ENCODE assay signal across 1 cellular context in the genomic region with DNA sequence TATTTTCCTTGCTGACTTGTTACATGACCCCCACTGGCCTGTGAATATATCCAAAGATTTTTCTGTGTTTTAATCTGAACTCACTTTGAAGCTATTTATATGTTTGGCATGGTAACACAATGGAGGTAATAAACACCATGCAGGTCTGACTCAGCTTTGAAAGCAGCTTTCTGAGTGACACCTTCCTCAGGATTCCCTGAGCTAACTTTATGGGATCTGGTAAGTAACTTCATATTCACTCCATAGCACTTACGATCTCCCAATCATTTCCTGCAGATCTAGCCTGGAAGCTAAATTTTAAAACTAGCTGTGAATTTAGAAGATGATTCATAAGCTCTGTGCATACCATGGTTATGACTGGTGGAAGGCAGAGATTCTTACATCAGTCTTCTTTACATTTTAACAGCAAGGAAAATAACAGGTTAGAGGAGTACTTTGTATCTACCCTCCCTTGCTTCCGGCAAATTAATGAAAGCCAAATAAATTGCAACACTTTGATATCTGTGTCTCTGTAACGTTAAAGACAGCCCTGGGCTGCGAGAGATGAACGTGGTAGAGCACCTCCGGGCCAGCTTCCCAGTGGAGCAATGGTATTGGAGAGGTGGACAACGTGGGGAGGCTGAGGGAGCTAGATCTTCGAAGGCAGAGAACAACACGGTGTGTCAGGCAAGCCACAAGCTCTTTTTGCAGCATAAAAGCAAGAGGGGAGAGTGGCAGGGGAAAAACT.
TF ChIP-seq lines count a peak whose summit lies in the region.

No MANE protein-coding gene starts in this region.

TF ChIP-seq in HepG2, 621 proteins besides CTCF, POLR2A, EP300 and RAD21 (continued from another document and continues in another):
- TF ChIP-seq, protein P1, sequence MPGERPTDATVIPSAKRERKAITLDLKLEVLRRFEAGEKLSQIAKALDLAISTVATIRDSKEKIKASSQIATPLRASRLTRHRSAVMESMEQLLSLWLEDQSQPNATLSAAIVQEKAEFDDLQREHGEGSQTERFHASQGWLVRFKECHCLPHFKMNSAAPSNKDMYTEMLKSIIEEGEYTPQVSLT (CRISPR knock-in tag; IDR thresholded peaks at IDR 0.05; ENCODE audit: borderline replicate concordance, low read depth) = no peak
- TF ChIP-seq KLF6 (CRISPR knock-in tag; IDR thresholded peaks at IDR 0.05) (no peak), CHCHD3 (CRISPR knock-in tag; IDR thresholded peaks at IDR 0.05) (no peak), POLR2AphosphoS5 (IDR thresholded peaks at IDR 0.05; ENCODE audit: low read depth, low read length) (no peak), ZNF746 (CRISPR knock-in tag; IDR thresholded peaks at IDR 0.05) (peak; percentile 62; the same call in 1 of the 2 replicates), ZNF543 (CRISPR knock-in tag; IDR thresholded peaks at IDR 0.05) (no peak), ZNF615 (CRISPR knock-in tag; IDR thresholded peaks at IDR 0.05; ENCODE audit: borderline replicate concordance) (no peak), ZNF282 (IDR thresholded peaks at IDR 0.05; ENCODE audit: partially characterized antibody) (no peak), HDAC2 (CRISPR knock-in tag; IDR thresholded peaks at IDR 0.05) (peak; percentile 80), RFXANK (CRISPR knock-in tag; IDR thresholded peaks at IDR 0.05) (no peak), HNRNPLL (IDR thresholded peaks at IDR 0.05; ENCODE audit: low read depth, low read length, poor library complexity, severe bottlenecking) (no peak), TCF12 (IDR thresholded peaks at IDR 0.05) (no peak), TCF12 (CRISPR knock-in tag; IDR thresholded peaks at IDR 0.05) (no peak), CCAR2 (optimal IDR thresholded peaks at IDR 0.05; ENCODE audit: low read depth, low read length) (no peak), ZNF782 (CRISPR knock-in tag; IDR thresholded peaks at IDR 0.05; ENCODE audit: borderline replicate concordance) (no peak), XRCC5 (optimal IDR thresholded peaks at IDR 0.05; ENCODE audit: low read length) (no peak), ATAD3A (CRISPR knock-in tag; IDR thresholded peaks at IDR 0.05) (no peak), FOXC1 (CRISPR knock-in tag; IDR thresholded peaks at IDR 0.05; ENCODE audit: borderline replicate concordance) (no peak), SP4 (CRISPR knock-in tag; IDR thresholded peaks at IDR 0.05) (no peak), NBN (conservative IDR thresholded peaks at IDR 0.05) (no peak), FOXM1 (CRISPR knock-in tag; IDR thresholded peaks at IDR 0.05) (no peak), RFX1 (IDR thresholded peaks at IDR 0.05) (no peak), CBX2 (IDR thresholded peaks at IDR 0.05; ENCODE audit: low read depth, low read length) (no peak), CBX2 (CRISPR knock-in tag; IDR thresholded peaks at IDR 0.05; ENCODE audit: low read depth) (no peak), ZNF326 (CRISPR knock-in tag; IDR thresholded peaks at IDR 0.05; ENCODE audit: borderline replicate concordance) (no peak), HNRNPUL1 (IDR thresholded peaks at IDR 0.05; ENCODE audit: low read depth, low read length) (no peak), ZNF34 (CRISPR knock-in tag; IDR thresholded peaks at IDR 0.05; ENCODE audit: borderline replicate concordance) (no peak), RBM39 (IDR thresholded peaks at IDR 0.05; ENCODE audit: low read depth, low read length, poor library complexity, severe bottlenecking) (no peak), MYC (CRISPR knock-in tag; IDR thresholded peaks at IDR 0.05; ENCODE audit: borderline replicate concordance) (peak; percentile 56; the same call in 1 of the 2 replicates), ZNF296 (CRISPR knock-in tag; conservative IDR thresholded peaks at IDR 0.05) (no peak), ZNF766 (CRISPR knock-in tag; IDR thresholded peaks at IDR 0.05; ENCODE audit: borderline replicate concordance) (no peak), SAFB2 (CRISPR knock-in tag; IDR thresholded peaks at IDR 0.05; ENCODE audit: borderline replicate concordance, low read depth) (no peak), SUZ12 (IDR thresholded peaks at IDR 0.05; ENCODE audit: low read depth, low read length) (no peak), ZSCAN20 (CRISPR knock-in tag; IDR thresholded peaks at IDR 0.05; ENCODE audit: borderline replicate concordance) (no peak), ZBTB3 (CRISPR knock-in tag; IDR thresholded peaks at IDR 0.05; ENCODE audit: borderline replicate concordance, low read depth) (no peak), U2AF2 (IDR thresholded peaks at IDR 0.05; ENCODE audit: low read depth, low read length) (no peak), RBFOX2 (IDR thresholded peaks at IDR 0.05; ENCODE audit: low read depth, low read length) (no peak), ARHGAP35 (CRISPR knock-in tag; IDR thresholded peaks at IDR 0.05; ENCODE audit: borderline replicate concordance) (no peak), SMAD9 (CRISPR knock-in tag; IDR thresholded peaks at IDR 0.05) (no peak), GZF1 (CRISPR knock-in tag; IDR thresholded peaks at IDR 0.05) (peak; percentile 71; the same call in 1 of the 2 replicates), ZNF83 (CRISPR knock-in tag; IDR thresholded peaks at IDR 0.05; ENCODE audit: borderline replicate concordance) (no peak), ZNF546 (CRISPR knock-in tag; conservative IDR thresholded peaks at IDR 0.05) (no peak), MAFF (IDR thresholded peaks at IDR 0.05; ENCODE audit: low read depth, low read length) (no peak), ZNF552 (CRISPR knock-in tag; IDR thresholded peaks at IDR 0.05; ENCODE audit: borderline replicate concordance) (no peak)
- TF ChIP-seq, protein P2, sequence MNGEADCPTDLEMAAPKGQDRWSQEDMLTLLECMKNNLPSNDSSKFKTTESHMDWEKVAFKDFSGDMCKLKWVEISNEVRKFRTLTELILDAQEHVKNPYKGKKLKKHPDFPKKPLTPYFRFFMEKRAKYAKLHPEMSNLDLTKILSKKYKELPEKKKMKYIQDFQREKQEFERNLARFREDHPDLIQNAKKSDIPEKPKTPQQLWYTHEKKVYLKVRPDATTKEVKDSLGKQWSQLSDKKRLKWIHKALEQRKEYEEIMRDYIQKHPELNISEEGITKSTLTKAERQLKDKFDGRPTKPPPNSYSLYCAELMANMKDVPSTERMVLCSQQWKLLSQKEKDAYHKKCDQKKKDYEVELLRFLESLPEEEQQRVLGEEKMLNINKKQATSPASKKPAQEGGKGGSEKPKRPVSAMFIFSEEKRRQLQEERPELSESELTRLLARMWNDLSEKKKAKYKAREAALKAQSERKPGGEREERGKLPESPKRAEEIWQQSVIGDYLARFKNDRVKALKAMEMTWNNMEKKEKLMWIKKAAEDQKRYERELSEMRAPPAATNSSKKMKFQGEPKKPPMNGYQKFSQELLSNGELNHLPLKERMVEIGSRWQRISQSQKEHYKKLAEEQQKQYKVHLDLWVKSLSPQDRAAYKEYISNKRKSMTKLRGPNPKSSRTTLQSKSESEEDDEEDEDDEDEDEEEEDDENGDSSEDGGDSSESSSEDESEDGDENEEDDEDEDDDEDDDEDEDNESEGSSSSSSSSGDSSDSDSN (CRISPR knock-in tag; IDR thresholded peaks at IDR 0.05) = no peak
- TF ChIP-seq, protein P3, sequence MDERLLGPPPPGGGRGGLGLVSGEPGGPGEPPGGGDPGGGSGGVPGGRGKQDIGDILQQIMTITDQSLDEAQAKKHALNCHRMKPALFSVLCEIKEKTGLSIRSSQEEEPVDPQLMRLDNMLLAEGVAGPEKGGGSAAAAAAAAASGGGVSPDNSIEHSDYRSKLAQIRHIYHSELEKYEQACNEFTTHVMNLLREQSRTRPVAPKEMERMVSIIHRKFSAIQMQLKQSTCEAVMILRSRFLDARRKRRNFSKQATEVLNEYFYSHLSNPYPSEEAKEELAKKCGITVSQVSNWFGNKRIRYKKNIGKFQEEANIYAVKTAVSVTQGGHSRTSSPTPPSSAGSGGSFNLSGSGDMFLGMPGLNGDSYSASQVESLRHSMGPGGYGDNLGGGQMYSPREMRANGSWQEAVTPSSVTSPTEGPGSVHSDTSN (CRISPR knock-in tag; IDR thresholded peaks at IDR 0.05) = no peak
- TF ChIP-seq, protein P4, sequence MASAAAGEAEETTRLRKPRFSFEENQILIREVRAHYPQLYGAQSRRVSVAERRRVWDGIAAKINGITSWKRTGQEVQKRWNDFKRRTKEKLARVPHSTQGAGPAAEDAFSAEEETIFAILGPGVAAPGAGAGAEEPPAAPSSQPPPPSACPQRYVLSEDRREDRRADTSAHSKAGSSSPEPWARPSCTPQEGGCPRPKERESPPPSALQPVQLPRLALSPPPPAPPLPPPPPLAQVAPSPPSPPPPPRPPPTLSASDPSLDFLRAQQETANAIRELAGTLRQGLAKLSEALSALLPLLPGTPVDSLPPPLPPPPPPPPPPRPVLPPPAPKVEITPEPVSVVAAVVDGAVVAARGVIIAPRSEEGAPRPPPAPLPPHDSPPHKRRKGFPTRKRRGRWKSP (CRISPR knock-in tag; IDR thresholded peaks at IDR 0.05) = peak; percentile 58; the same call in 1 of the 2 replicates
- TF ChIP-seq, protein P5, sequence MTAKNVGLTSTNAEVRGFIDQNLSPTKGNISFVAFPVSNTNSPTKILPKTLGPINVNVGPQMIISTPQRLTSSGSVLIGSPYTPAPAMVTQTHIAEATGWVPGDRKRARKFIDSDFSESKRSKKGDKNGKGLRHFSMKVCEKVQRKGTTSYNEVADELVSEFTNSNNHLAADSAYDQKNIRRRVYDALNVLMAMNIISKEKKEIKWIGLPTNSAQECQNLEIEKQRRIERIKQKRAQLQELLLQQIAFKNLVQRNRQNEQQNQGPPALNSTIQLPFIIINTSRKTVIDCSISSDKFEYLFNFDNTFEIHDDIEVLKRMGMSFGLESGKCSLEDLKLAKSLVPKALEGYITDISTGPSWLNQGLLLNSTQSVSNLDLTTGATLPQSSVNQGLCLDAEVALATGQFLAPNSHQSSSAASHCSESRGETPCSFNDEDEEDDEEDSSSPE (CRISPR knock-in tag; IDR thresholded peaks at IDR 0.05) = no peak; the same call in 1 of the 2 replicates
- TF ChIP-seq, protein P6, sequence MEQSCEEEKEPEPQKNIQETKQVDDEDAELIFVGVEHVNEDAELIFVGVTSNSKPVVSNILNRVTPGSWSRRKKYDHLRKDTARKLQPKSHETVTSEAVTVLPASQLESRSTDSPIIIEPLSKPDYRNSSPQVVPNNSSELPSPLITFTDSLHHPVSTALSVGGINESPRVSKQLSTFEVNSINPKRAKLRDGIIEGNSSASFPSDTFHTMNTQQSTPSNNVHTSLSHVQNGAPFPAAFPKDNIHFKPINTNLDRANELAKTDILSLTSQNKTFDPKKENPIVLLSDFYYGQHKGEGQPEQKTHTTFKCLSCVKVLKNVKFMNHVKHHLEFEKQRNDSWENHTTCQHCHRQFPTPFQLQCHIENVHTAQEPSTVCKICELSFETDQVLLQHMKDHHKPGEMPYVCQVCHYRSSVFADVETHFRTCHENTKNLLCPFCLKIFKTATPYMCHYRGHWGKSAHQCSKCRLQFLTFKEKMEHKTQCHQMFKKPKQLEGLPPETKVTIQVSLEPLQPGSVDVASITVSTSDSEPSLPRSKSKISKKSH (CRISPR knock-in tag; IDR thresholded peaks at IDR 0.05; ENCODE audit: borderline replicate concordance) = no peak
- TF ChIP-seq, protein P7, sequence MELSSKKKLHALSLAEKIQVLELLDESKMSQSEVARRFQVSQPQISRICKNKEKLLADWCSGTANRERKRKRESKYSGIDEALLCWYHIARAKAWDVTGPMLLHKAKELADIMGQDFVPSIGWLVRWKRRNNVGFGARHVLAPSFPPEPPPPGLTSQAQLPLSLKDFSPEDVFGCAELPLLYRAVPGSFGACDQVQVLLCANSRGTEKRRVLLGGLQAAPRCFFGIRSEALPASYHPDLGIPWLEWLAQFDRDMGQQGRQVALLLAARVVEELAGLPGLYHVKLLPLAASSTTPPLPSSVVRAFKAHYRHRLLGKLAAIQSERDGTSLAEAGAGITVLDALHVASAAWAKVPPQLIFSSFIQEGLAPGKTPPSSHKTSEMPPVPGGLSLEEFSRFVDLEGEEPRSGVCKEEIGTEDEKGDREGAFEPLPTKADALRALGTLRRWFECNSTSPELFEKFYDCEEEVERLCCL (CRISPR knock-in tag; IDR thresholded peaks at IDR 0.05; ENCODE audit: borderline replicate concordance) = no peak
- TF ChIP-seq, protein P8, sequence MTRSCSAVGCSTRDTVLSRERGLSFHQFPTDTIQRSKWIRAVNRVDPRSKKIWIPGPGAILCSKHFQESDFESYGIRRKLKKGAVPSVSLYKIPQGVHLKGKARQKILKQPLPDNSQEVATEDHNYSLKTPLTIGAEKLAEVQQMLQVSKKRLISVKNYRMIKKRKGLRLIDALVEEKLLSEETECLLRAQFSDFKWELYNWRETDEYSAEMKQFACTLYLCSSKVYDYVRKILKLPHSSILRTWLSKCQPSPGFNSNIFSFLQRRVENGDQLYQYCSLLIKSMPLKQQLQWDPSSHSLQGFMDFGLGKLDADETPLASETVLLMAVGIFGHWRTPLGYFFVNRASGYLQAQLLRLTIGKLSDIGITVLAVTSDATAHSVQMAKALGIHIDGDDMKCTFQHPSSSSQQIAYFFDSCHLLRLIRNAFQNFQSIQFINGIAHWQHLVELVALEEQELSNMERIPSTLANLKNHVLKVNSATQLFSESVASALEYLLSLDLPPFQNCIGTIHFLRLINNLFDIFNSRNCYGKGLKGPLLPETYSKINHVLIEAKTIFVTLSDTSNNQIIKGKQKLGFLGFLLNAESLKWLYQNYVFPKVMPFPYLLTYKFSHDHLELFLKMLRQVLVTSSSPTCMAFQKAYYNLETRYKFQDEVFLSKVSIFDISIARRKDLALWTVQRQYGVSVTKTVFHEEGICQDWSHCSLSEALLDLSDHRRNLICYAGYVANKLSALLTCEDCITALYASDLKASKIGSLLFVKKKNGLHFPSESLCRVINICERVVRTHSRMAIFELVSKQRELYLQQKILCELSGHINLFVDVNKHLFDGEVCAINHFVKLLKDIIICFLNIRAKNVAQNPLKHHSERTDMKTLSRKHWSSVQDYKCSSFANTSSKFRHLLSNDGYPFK (CRISPR knock-in tag; IDR thresholded peaks at IDR 0.05; ENCODE audit: borderline replicate concordance) = no peak
- TF ChIP-seq, protein P9, sequence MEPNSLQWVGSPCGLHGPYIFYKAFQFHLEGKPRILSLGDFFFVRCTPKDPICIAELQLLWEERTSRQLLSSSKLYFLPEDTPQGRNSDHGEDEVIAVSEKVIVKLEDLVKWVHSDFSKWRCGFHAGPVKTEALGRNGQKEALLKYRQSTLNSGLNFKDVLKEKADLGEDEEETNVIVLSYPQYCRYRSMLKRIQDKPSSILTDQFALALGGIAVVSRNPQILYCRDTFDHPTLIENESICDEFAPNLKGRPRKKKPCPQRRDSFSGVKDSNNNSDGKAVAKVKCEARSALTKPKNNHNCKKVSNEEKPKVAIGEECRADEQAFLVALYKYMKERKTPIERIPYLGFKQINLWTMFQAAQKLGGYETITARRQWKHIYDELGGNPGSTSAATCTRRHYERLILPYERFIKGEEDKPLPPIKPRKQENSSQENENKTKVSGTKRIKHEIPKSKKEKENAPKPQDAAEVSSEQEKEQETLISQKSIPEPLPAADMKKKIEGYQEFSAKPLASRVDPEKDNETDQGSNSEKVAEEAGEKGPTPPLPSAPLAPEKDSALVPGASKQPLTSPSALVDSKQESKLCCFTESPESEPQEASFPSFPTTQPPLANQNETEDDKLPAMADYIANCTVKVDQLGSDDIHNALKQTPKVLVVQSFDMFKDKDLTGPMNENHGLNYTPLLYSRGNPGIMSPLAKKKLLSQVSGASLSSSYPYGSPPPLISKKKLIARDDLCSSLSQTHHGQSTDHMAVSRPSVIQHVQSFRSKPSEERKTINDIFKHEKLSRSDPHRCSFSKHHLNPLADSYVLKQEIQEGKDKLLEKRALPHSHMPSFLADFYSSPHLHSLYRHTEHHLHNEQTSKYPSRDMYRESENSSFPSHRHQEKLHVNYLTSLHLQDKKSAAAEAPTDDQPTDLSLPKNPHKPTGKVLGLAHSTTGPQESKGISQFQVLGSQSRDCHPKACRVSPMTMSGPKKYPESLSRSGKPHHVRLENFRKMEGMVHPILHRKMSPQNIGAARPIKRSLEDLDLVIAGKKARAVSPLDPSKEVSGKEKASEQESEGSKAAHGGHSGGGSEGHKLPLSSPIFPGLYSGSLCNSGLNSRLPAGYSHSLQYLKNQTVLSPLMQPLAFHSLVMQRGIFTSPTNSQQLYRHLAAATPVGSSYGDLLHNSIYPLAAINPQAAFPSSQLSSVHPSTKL (CRISPR knock-in tag; IDR thresholded peaks at IDR 0.05) = peak; percentile 85
